In genomic region chr11:2123628-2123960, GRCh38 we compare ENCODE assay signal across 24 cellular contexts. TPM values are rescaled to one million over a fixed set of nuclear protein-coding genes. Genes with fewer than 3 reads are reported as not detected.
"Had no signal": no experiment of that assay in that cellular context is flagged by ENCODE, and none has a peak within 500 bp of the region (broad histone marks: within the 10 kb centered on the region; RNA-seq: fewer than 3 reads in every experiment).

No MANE protein-coding gene starts in this region.

- H3K36me3 ChIP-seq: heart right ventricle, left lung, lower lobe of right lung, tibial artery had no signal

- H3K4me3 ChIP-seq: dorsolateral prefrontal cortex, heart right ventricle, left lung, lower lobe of right lung, tibial artery had no signal

- H3K27ac Mint-ChIP-seq: memory B cell; natural killer cell treated with Interleukin-12 subunit alpha and Interleukin-12 subunit beta and Interleukin-15 and Interleukin-18, amount 100 ng/mL, for 72 hours had no signal

- ATAC-seq: heart right ventricle; left lung; natural killer cell treated with Interleukin-12 subunit alpha and Interleukin-12 subunit beta and Interleukin-15 and Interleukin-18, amount 100 ng/mL, for 72 hours; stimulated activated effector memory CD8-positive, alpha-beta T cell treated with anti-CD3 and anti-CD28 coated beads, Interleukin-12 subunit alpha, Interleukin-12 subunit beta, amount 100 ng/mL, for 72 hours; stimulated activated naive CD8-positive, alpha-beta T cell treated with anti-CD3 and anti-CD28 coated beads, Interleukin-15, Interleukin-2, amounts not matched to agents 100 U/mL and 50 U/mL, for 24 hours had no signal

- H3K9me3 Mint-ChIP-seq: mesothelial cell of epicardium; natural killer cell treated with Interleukin-12 subunit alpha and Interleukin-12 subunit beta and Interleukin-15 and Interleukin-18, amount 100 ng/mL, for 72 hours; stimulated activated effector memory CD8-positive, alpha-beta T cell treated with anti-CD3 and anti-CD28 coated beads, Interleukin-12 subunit alpha, Interleukin-12 subunit beta, amount 100 ng/mL, for 72 hours had no signal

- DNase-seq: central memory CD4-positive, alpha-beta T cell; cortex of kidney; effector CD8-positive, alpha-beta T cell; heart right ventricle; hypothalamus; kidney glomerular epithelial cell; stimulated activated CD4-positive, alpha-beta T cell treated with anti-CD3 and anti-CD28 coated beads, Interleukin-4, amount 100 ng/mL, for 1 hour; stimulated activated CD8-positive, alpha-beta memory T cell treated with anti-CD3 and anti-CD28 coated beads, Interleukin-4, amount 100 ng/mL, for 48 hours; stimulated activated naive CD8-positive, alpha-beta T cell treated with anti-CD3 and anti-CD28 coated beads, Interleukin-15, Interleukin-2, amounts not matched to agents 100 U/mL and 50 U/mL, for 24 hours; tibial artery had no signal

- H3K27ac ChIP-seq: dorsolateral prefrontal cortex, heart right ventricle, left lung, lower lobe of right lung, tibial artery had no signal

- H3K4me1 ChIP-seq: heart right ventricle, left lung, lower lobe of right lung had no signal

- H3K36me3 Mint-ChIP-seq: mesothelial cell of epicardium; natural killer cell treated with Interleukin-12 subunit alpha and Interleukin-12 subunit beta and Interleukin-15 and Interleukin-18, amount 100 ng/mL, for 72 hours; stimulated activated effector memory CD8-positive, alpha-beta T cell treated with anti-CD3 and anti-CD28 coated beads, Interleukin-12 subunit alpha, Interleukin-12 subunit beta, amount 100 ng/mL, for 72 hours had no signal

- H3K4me3 Mint-ChIP-seq: memory B cell; mesothelial cell of epicardium; natural killer cell treated with Interleukin-12 subunit alpha and Interleukin-12 subunit beta and Interleukin-15 and Interleukin-18, amount 100 ng/mL, for 72 hours; stimulated activated effector memory CD8-positive, alpha-beta T cell treated with anti-CD3 and anti-CD28 coated beads, Interleukin-12 subunit alpha, Interleukin-12 subunit beta, amount 100 ng/mL, for 72 hours had no signal

- H3K9me3 ChIP-seq: heart right ventricle, left lung, lower lobe of right lung, tibial artery had no signal

RNA-seq across cellular contexts. Expression of gene INS, which starts 37.4 kb away (rescaled TPM):
- total RNA-seq: dorsolateral prefrontal cortex; fibroblast of lung; frontal cortex; glomerular endothelial cell; left lung; lower lobe of right lung; mesothelial cell of epicardium; myocyte; natural killer cell treated with Interleukin-12 subunit alpha and Interleukin-12 subunit beta and Interleukin-15 and Interleukin-18, amount 100 ng/mL, for 72 hours; osteocyte; temporal lobe had no signal
- polyA plus RNA-seq: fibroblast of lung, right cardiac atrium had no signal

RNA-seq across cellular contexts. Expression of gene TH, which starts 48.0 kb away (rescaled TPM):
- total RNA-seq: heart right ventricle; lower lobe of right lung; myocyte; natural killer cell treated with Interleukin-12 subunit alpha and Interleukin-12 subunit beta and Interleukin-15 and Interleukin-18, amount 100 ng/mL, for 72 hours; right cardiac atrium had no signal
- polyA plus RNA-seq: fibroblast of lung, right cardiac atrium had no signal
